In the genomic region with DNA sequence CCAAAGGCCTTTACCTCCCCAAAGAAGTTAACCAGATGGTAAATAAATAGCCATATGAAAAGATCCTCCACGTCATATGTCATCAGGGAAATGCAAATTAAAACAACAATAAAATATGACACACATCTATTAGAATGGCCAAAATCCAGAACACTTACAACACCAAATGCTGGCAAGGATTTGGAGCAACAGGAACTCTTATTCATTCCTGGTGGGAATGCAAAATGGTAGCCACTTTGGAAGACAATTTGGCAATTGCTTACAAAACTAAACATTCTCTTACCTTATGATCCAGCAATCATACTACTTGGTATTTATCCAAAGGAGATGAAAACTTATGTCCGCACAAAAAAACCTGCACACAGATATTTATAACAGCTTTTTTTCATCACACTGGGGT, we compare ENCODE assay signal across 17 cellular contexts. TPM values are rescaled to one million over a fixed set of nuclear protein-coding genes. Genes with fewer than 3 reads are reported as not detected.
DNase-seq lines count a peak whose midpoint lies in the region; ATAC-seq and TF ChIP-seq lines count a peak whose summit lies in the region.
"Had no signal": no experiment of that assay in that cellular context is flagged by ENCODE, and none has a peak within 500 bp of the region (broad histone marks: within the 10 kb centered on the region; RNA-seq: fewer than 3 reads in every experiment).

No MANE protein-coding gene starts in this region.

- H3K9me2 ChIP-seq in GM23338 (ENCODE audit: insufficient read depth), result peaks cover under 1% of the 10 kb centered on the region; the same call in 1 of the 2 replicates

- intact Hi-C loops in activated CD4-positive, alpha-beta T cell treated with anti-CD3 and anti-CD28 coated beads, Interleukin-2, amount 10 ng/mL, durations not matched to agents 24 days and 14 days (cut with micrococcal nuclease), result no loop called here
- intact Hi-C loops in activated CD4-positive, alpha-beta T cell treated with anti-CD3 and anti-CD28 coated beads for 36 hours (cut with DNase I, micrococcal nuclease), result no loop called here
- intact Hi-C loops in colonic mucosa (cut with DNase I), result no loop called here

- peaks cover 19% of the 10 kb centered on the region for H3K79me2 ChIP-seq in GM23338 (replicated peaks; ENCODE audit: insufficient read depth)

- peaks cover 56% of the 10 kb centered on the region for H3K4me1 Mint-ChIP-seq in activated CD4-positive, alpha-beta T cell treated with anti-CD3 and anti-CD28 coated beads, Interleukin-2, amount 10 ng/mL, durations not matched to agents 24 days and 14 days
- peaks cover 48% of the 10 kb centered on the region for H3K4me1 Mint-ChIP-seq in activated CD4-positive, alpha-beta T cell treated with anti-CD3 and anti-CD28 coated beads for 36 hours
- peaks cover 12% of the 10 kb centered on the region; the same call in 2 of the 3 replicates for H3K4me1 Mint-ChIP-seq in GM23338

- no peak overlapping the region for H3K9ac ChIP-seq in colonic mucosa (ENCODE audit: low read depth in 2 of 2, low read length in 2 of 2)

- no peak for ATAC-seq in activated CD4-positive, alpha-beta T cell treated with anti-CD3 and anti-CD28 coated beads for 36 hours
- ATAC-seq in GM23338 (no peak), GM18511 (IDR thresholded peaks at IDR 0.05; ENCODE audit: unreplicated experiment) (no peak)
- ATAC-seq: heart right ventricle had no signal

- H3K9me3 ChIP-seq in colonic mucosa, result no peaks in the 10 kb centered on the region
- no peaks in the 10 kb centered on the region for H3K9me3 ChIP-seq in neutrophil
- H3K9me3 ChIP-seq: heart right ventricle, suprapubic skin had no signal

- H2AFZ ChIP-seq in GM23338, result peak overlapping the region; percentile 38; the same call in 1 of the 2 replicates

- H3K27ac ChIP-seq in GM23338 (ENCODE audit: low read depth), result no peak overlapping the region
- H3K27ac ChIP-seq in colonic mucosa, result peak overlapping the region; percentile 100
- peak overlapping the region; percentile 99 for H3K27ac ChIP-seq in neutrophil

- no peaks in the 10 kb centered on the region for H4K20me1 ChIP-seq in GM23338 (replicated peaks; ENCODE audit: insufficient read depth)

- H3K4me3 ChIP-seq in GM23338 (no peak overlapping the region), colonic mucosa (no peak overlapping the region), neutrophil (ENCODE audit: low read depth in 1 of 2, low read length in 1 of 2) (no peak overlapping the region)

- H3K27me3 ChIP-seq in GM23338 (ENCODE audit: insufficient read depth), result no peaks in the 10 kb centered on the region
- no peaks in the 10 kb centered on the region for H3K27me3 ChIP-seq in colonic mucosa
- H3K27me3 ChIP-seq in neutrophil, result no peaks in the 10 kb centered on the region
- H3K27me3 ChIP-seq: heart right ventricle, suprapubic skin had no signal

- H3K4me1 ChIP-seq in GM23338 (ENCODE audit: insufficient read depth), result no peaks in the 10 kb centered on the region; the same call in 1 of the 2 replicates
- no peaks in the 10 kb centered on the region for H3K4me1 ChIP-seq in colonic mucosa
- peaks cover 40 to 45% of the 10 kb centered on the region in 2 experiments for H3K4me1 ChIP-seq in neutrophil (ENCODE audit: control insufficient read depth in 1 of 2, insufficient read depth in 1 of 2, low read depth in 1 of 2, low read length in 1 of 2)

- peak overlapping the region; percentile 49 for H3K27ac Mint-ChIP-seq in activated CD4-positive, alpha-beta T cell treated with anti-CD3 and anti-CD28 coated beads, Interleukin-2, amount 10 ng/mL, durations not matched to agents 24 days and 14 days
- H3K27ac Mint-ChIP-seq in activated CD4-positive, alpha-beta T cell treated with anti-CD3 and anti-CD28 coated beads for 36 hours, result no peak overlapping the region
- no peak overlapping the region for H3K27ac Mint-ChIP-seq in GM23338

- peaks cover 8% of the 10 kb centered on the region for H3K9me3 Mint-ChIP-seq in activated CD4-positive, alpha-beta T cell treated with anti-CD3 and anti-CD28 coated beads, Interleukin-2, amount 10 ng/mL, durations not matched to agents 24 days and 14 days
- no peaks in the 10 kb centered on the region for H3K9me3 Mint-ChIP-seq in activated CD4-positive, alpha-beta T cell treated with anti-CD3 and anti-CD28 coated beads for 36 hours (ENCODE audit: low read depth)
- H3K9me3 Mint-ChIP-seq in GM23338, result no peaks in the 10 kb centered on the region

- H3K36me3 ChIP-seq in GM23338 (ENCODE audit: insufficient read depth) (no peaks in the 10 kb centered on the region), colonic mucosa (no peaks in the 10 kb centered on the region), neutrophil (peaks cover 10% of the 10 kb centered on the region)
- H3K36me3 ChIP-seq: suprapubic skin had no signal

- no peaks in the 10 kb centered on the region for H3K27me3 Mint-ChIP-seq in activated CD4-positive, alpha-beta T cell treated with anti-CD3 and anti-CD28 coated beads, Interleukin-2, amount 10 ng/mL, durations not matched to agents 24 days and 14 days
- H3K27me3 Mint-ChIP-seq in activated CD4-positive, alpha-beta T cell treated with anti-CD3 and anti-CD28 coated beads for 36 hours, result no peaks in the 10 kb centered on the region
- peaks cover 2% of the 10 kb centered on the region for H3K27me3 Mint-ChIP-seq in GM23338 (ENCODE audit: insufficient read depth, low read depth, poor library complexity)

- peaks cover 55% of the 10 kb centered on the region for H3K36me3 Mint-ChIP-seq in activated CD4-positive, alpha-beta T cell treated with anti-CD3 and anti-CD28 coated beads, Interleukin-2, amount 10 ng/mL, durations not matched to agents 24 days and 14 days (ENCODE audit: low read depth)
- H3K36me3 Mint-ChIP-seq in activated CD4-positive, alpha-beta T cell treated with anti-CD3 and anti-CD28 coated beads for 36 hours (ENCODE audit: low read depth), result peaks cover 36% of the 10 kb centered on the region
- no peaks in the 10 kb centered on the region; the same call in 2 of the 3 replicates for H3K36me3 Mint-ChIP-seq in GM23338 (ENCODE audit: low read depth)

- no peak for DNase-seq in activated CD4-positive, alpha-beta T cell treated with anti-CD3 and anti-CD28 coated beads, Interleukin-2, amount 10 ng/mL, durations not matched to agents 24 days and 14 days
- DNase-seq in activated CD4-positive, alpha-beta T cell treated with anti-CD3 and anti-CD28 coated beads for 36 hours, result no peak
- no peak for DNase-seq in GM23338 (ENCODE audit: low spot score)
- no peak for DNase-seq in colonic mucosa
- DNase-seq in NCI-H526 treated with DMSO at 0.1 percent for 48 hours (lab: John Stamatoyannopoulos, UW), result no peak
- no peak for DNase-seq in stimulated activated naive CD4-positive, alpha-beta T cell treated with Interleukin-2 at 50 U/mL for 16 hours (lab: John Stamatoyannopoulos, UW)
- DNase-seq: ACHN; activated CD4-positive, alpha-beta T cell treated with anti-CD3 and anti-CD28 coated beads for 1 hour; DMS 273 treated with DMSO at 0.1 percent for 48 hours; heart right ventricle; kidney; NCI-H2029; NCI-H69; RPMI8226 had no signal

- CTCF ChIA-PET in activated CD4-positive, alpha-beta T cell treated with anti-CD3 and anti-CD28 coated beads for 36 hours (lab: Charles Lee), result no interaction called here

- H3K4me2 ChIP-seq in GM23338, result no peak overlapping the region

- POLR2A ChIA-PET in activated CD4-positive, alpha-beta T cell treated with anti-CD3 and anti-CD28 coated beads for 36 hours (lab: Charles Lee), result no interaction called here

- H3F3A ChIP-seq in GM23338 (replicated peaks; ENCODE audit: low read depth), result 0 out of 2 replicates have a peak, but pooled peaks cover 5% of the 10 kb centered on the region

- peak overlapping the region; percentile 36 for H3K4me3 Mint-ChIP-seq in activated CD4-positive, alpha-beta T cell treated with anti-CD3 and anti-CD28 coated beads, Interleukin-2, amount 10 ng/mL, durations not matched to agents 24 days and 14 days
- no peak overlapping the region for H3K4me3 Mint-ChIP-seq in activated CD4-positive, alpha-beta T cell treated with anti-CD3 and anti-CD28 coated beads for 36 hours
- H3K4me3 Mint-ChIP-seq in GM23338, result no peak overlapping the region

- no peak for TF ChIP-seq CTCF in GM23338 (conservative IDR thresholded peaks at IDR 0.05; ENCODE audit: low read depth in 2 of 2)
- no peak for TF ChIP-seq CTCF in colonic mucosa (IDR thresholded peaks at IDR 0.05)
- TF ChIP-seq CTCF in neutrophil (IDR thresholded peaks at IDR 0.05), result no peak

TF ChIP-seq in GM23338, 12 proteins besides CTCF, POLR2A, EP300 and RAD21 (continues in another document):
- no peak for TF ChIP-seq CREB1 (CRISPR knock-in tag; IDR thresholded peaks at IDR 0.05; ENCODE audit: low read depth)
- no peak for TF ChIP-seq NANOG (IDR thresholded peaks at IDR 0.05; ENCODE audit: borderline replicate concordance)
- no peak for TF ChIP-seq JUNB (IDR thresholded peaks at IDR 0.05; ENCODE audit: unreplicated experiment)
- TF ChIP-seq, protein P1, sequence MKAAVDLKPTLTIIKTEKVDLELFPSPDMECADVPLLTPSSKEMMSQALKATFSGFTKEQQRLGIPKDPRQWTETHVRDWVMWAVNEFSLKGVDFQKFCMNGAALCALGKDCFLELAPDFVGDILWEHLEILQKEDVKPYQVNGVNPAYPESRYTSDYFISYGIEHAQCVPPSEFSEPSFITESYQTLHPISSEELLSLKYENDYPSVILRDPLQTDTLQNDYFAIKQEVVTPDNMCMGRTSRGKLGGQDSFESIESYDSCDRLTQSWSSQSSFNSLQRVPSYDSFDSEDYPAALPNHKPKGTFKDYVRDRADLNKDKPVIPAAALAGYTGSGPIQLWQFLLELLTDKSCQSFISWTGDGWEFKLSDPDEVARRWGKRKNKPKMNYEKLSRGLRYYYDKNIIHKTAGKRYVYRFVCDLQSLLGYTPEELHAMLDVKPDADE (IDR thresholded peaks at IDR 0.05), result no peak

RNA-seq across cellular contexts. Expression of a gene that starts 1.3 kb away (rescaled TPM):
- 91.2 and 97.2 TPM in 2 replicates for total RNA-seq in activated CD4-positive, alpha-beta T cell treated with anti-CD3 and anti-CD28 coated beads, Interleukin-2, amount 10 ng/mL, durations not matched to agents 24 days and 14 days
- total RNA-seq in activated CD4-positive, alpha-beta T cell treated with anti-CD3 and anti-CD28 coated beads for 36 hours, result 10 to 100 TPM; 54.6 to 59.7 TPM
- 22.2 and 27.7 TPM in 2 replicates for total RNA-seq in GM23338 (2014; rRNA removed; shearing (Covaris generic))
- polyA plus RNA-seq in GM23338 (2016; fragmentation: Nextera tagmentation; extraction: Ambion mirVana), result 35.4 and 36.5 TPM in 2 replicates
- 10 to 100 TPM; 47.4 to 60.7 TPM for total RNA-seq in colonic mucosa
